ENCODE assay signal across 9 cellular contexts in the genomic region with DNA sequence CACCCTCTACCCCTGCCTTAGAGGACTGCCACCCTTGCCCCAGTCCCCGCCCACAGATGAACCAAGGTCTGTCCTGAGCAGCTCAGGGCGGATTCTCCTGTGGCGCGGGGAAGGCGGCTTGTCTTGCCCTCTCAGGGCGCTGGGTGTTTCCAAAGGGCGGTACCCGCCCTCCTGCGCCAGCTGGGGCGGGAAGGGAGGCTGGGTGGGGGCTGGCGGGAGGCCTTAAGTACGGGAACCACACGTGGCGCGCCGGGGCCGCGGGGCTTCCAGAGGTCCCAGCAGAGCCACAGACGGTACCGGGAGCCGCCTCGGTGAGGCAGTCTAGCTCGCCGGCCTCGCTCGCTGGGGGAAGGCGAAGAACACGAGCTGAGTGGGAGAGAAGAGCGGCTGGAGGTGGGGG.
DNase-seq lines count a peak whose midpoint lies in the region; ATAC-seq, FAIRE-seq and TF ChIP-seq lines count a peak whose summit lies in the region.
"Had no signal": no experiment of that assay in that cellular context is flagged by ENCODE, and none has a peak within 500 bp of the region (broad histone marks: within the 10 kb centered on the region; RNA-seq: fewer than 3 reads in every experiment).

No MANE protein-coding gene starts in this region.

- H3K4me1 ChIP-seq in left ventricle myocardium inferior: no peaks in the 10 kb centered on the region
- no peaks in the 10 kb centered on the region for H3K4me1 ChIP-seq in OCI-LY7 (ENCODE audit: insufficient read depth, low read length, poor library complexity, severe bottlenecking)

- no peak overlapping the region for H3K4me2 ChIP-seq in OCI-LY7 (ENCODE audit: low read length)

- no peaks in the 10 kb centered on the region for H3K36me3 ChIP-seq in left ventricle myocardium inferior
- H3K36me3 ChIP-seq in OCI-LY7 (ENCODE audit: insufficient read depth, low read length): no peaks in the 10 kb centered on the region
- H3K36me3 ChIP-seq: neutrophil had no signal

- H3K27ac ChIP-seq in left ventricle myocardium inferior (replicated peaks) (no peak overlapping the region), OCI-LY7 (ENCODE audit: low read depth, low read length, poor library complexity, severe bottlenecking) (no peak overlapping the region)
- H3K27ac ChIP-seq: neutrophil had no signal

- no peaks in the 10 kb centered on the region for H4K20me1 ChIP-seq in OCI-LY7 (ENCODE audit: insufficient read depth, low read length)

- H3K9me3 ChIP-seq in left ventricle myocardium inferior (replicated peaks): no peaks in the 10 kb centered on the region
- no peaks in the 10 kb centered on the region for H3K9me3 ChIP-seq in OCI-LY7 (ENCODE audit: low read length)
- H3K9me3 ChIP-seq: neutrophil had no signal

- POLR2A ChIA-PET in OCI-LY7 (lab: Charles Lee): no interaction called here

- peak; percentile 30 for TF ChIP-seq CTCF in left ventricle myocardium inferior (IDR thresholded peaks at IDR 0.05; ENCODE audit: borderline replicate concordance)
- TF ChIP-seq CTCF in OCI-LY7 (conservative IDR thresholded peaks at IDR 0.05; ENCODE audit: low read length): no peak

- intact Hi-C loops in left ventricle myocardium inferior (cut with micrococcal nuclease): no loop called here
- intact Hi-C loops in OCI-LY7 (cut with micrococcal nuclease; ENCODE audit: unreplicated experiment): no loop called here

- no peaks in the 10 kb centered on the region for H3K79me2 ChIP-seq in OCI-LY7 (ENCODE audit: insufficient read depth, low read depth, low read length)

- no peaks in the 10 kb centered on the region for H3K9me2 ChIP-seq in OCI-LY7 (ENCODE audit: insufficient read depth, low read length)

- FAIRE-seq in GM19239 (lab: Jason Lieb, UNC): peak; percentile 84

- CTCF ChIA-PET in OCI-LY7 (lab: Charles Lee; ENCODE audit: unreplicated experiment): no interaction called here

- peak overlapping the region; percentile 34 for H3K4me3 ChIP-seq in left ventricle myocardium inferior
- H3K4me3 ChIP-seq in OCI-LY7 (ENCODE audit: low read depth, low read length, poor library complexity, severe bottlenecking): no peak overlapping the region

- DNase-seq in GM19239 (ENCODE audit: insufficient read length, low spot score) (no peak), activated T-cell treated with anti-CD3 and anti-CD28 coated beads for 48 hours (ENCODE audit: low read depth) (peak; percentile 49), left ventricle myocardium inferior (peak; percentile 14), OCI-LY7 (ENCODE audit: low spot score) (no peak), HuH-7 (ENCODE audit: low spot score) (no peak)
- DNase-seq in stimulated activated CD4-positive, alpha-beta T cell treated with anti-CD3 and anti-CD28 coated beads, Interleukin-2, amount 100 ng/mL, for 4 hours (ENCODE audit: low read depth): peak; percentile 48

- no TSS peak for BruUV-seq in OCI-LY7 (replicated peaks; lab: Mats Ljungman, UMichigan)

- H3K27me3 ChIP-seq in left ventricle myocardium inferior (ENCODE audit: low read depth): peaks cover 5% of the 10 kb centered on the region

- H2AFZ ChIP-seq in OCI-LY7 (ENCODE audit: low read length): no peak overlapping the region

- ATAC-seq in GM19023 (IDR thresholded peaks at IDR 0.05; ENCODE audit: unreplicated experiment): no peak
- ATAC-seq in HG03280 (IDR thresholded peaks at IDR 0.05; ENCODE audit: unreplicated experiment): no peak

Comparison
In these comparisons a context has a peak if more than half of its experiments do, and no peak if none do; other contexts are left out.
1. DNase-seq: peak in activated T-cell treated with anti-CD3 and anti-CD28 coated beads for 48 hours (single experiment), left ventricle myocardium inferior (single experiment) and stimulated activated CD4-positive, alpha-beta T cell treated with anti-CD3 and anti-CD28 coated beads, Interleukin-2, amount 100 ng/mL, for 4 hours (single experiment); none in GM19239 (single experiment), OCI-LY7 (single experiment) and HuH-7 (single experiment).